ENCODE assay signal across 10 cellular contexts in genomic region chr11:78560826-78561484, GRCh38. TPM values are rescaled to one million over a fixed set of nuclear protein-coding genes. Genes with fewer than 3 reads are reported as not detected.
DNase-seq lines count a peak whose midpoint lies in the region; ATAC-seq and TF ChIP-seq lines count a peak whose summit lies in the region.
"Had no signal": no experiment of that assay in that cellular context is flagged by ENCODE, and none has a peak within 500 bp of the region (broad histone marks: within the 10 kb centered on the region; RNA-seq: fewer than 3 reads in every experiment).

No MANE protein-coding gene starts in this region.

- DNase-seq in NCI-H345 (lab: John Stamatoyannopoulos, UW) (peak; percentile 27), NCI-H345 treated with DMSO at 0.1 percent for 48 hours (lab: John Stamatoyannopoulos, UW; ENCODE audit: unreplicated experiment) (no peak), T-helper 17 cell (no peak), left ventricle myocardium inferior (no peak), iPS-NIHi7 (ENCODE audit: extremely low spot score) (no peak), NCI-H2029 treated with DMSO at 0.1 percent for 48 hours (lab: John Stamatoyannopoulos, UW) (no peak), OCI-M2 (lab: John Stamatoyannopoulos, UW; ENCODE audit: unreplicated experiment) (no peak)
- DNase-seq: NCI-H1105 treated with DMSO at 0.1 percent for 48 hours; stimulated activated naive CD4-positive, alpha-beta T cell treated with Interleukin-2 at 50 U/mL for 16 hours had no signal

- H3K9ac ChIP-seq in subcutaneous abdominal adipose tissue (ENCODE audit: low read length in 5 of 5) = peak overlapping the region; percentile 39 to 70 (median 51)

- peaks cover 18% of the 10 kb centered on the region for H3K36me3 ChIP-seq in left ventricle myocardium inferior
- H3K36me3 ChIP-seq in subcutaneous abdominal adipose tissue (ENCODE audit: control insufficient read depth in 5 of 5, insufficient read depth in 5 of 5, low read length in 5 of 5) = peaks cover 9 to 20% (median 14%) of the 10 kb centered on the region in 5 donors

- H3K27me3 Mint-ChIP-seq in T-helper 17 cell = no peaks in the 10 kb centered on the region

- H3K27ac ChIP-seq in left ventricle myocardium inferior (replicated peaks) (peak overlapping the region; percentile 71), subcutaneous abdominal adipose tissue (ENCODE audit: low read depth, low read length) (peak overlapping the region; percentile 97)

- no peaks in the 10 kb centered on the region for H3K9me3 ChIP-seq in T-helper 17 cell (ENCODE audit: control insufficient read depth, low read length, poor library complexity, severe bottlenecking)
- H3K9me3 ChIP-seq in left ventricle myocardium inferior (replicated peaks) = no peaks in the 10 kb centered on the region
- H3K9me3 ChIP-seq in subcutaneous abdominal adipose tissue (ENCODE audit: control insufficient read depth in 5 of 5, low read length in 5 of 5) = no peaks in the 10 kb centered on the region

- H3K4me1 Mint-ChIP-seq in T-helper 17 cell = peaks cover 27% of the 10 kb centered on the region

- no peak for ATAC-seq in T-helper 17 cell

- peaks cover 7% of the 10 kb centered on the region for H3K36me3 Mint-ChIP-seq in T-helper 17 cell (ENCODE audit: low read depth)

- no peaks in the 10 kb centered on the region for H3K27me3 ChIP-seq in left ventricle myocardium inferior (ENCODE audit: low read depth)
- H3K27me3 ChIP-seq in subcutaneous abdominal adipose tissue (ENCODE audit: control insufficient read depth in 5 of 5, insufficient read depth in 4 of 5, low read length in 5 of 5) = no peaks in the 10 kb centered on the region

- intact Hi-C loops in left ventricle myocardium inferior (cut with micrococcal nuclease) = loop anchor here (10.0 kb wide), 2 partner anchors 146 to 336 kb away; partner anchors contain the start of gene GAB2

- H3K4me3 ChIP-seq in left ventricle myocardium inferior (peak overlapping the region; percentile 36), subcutaneous abdominal adipose tissue (ENCODE audit: low read depth in 1 of 5, low read length in 5 of 5) (peak overlapping the region in 4 of 5 donors; percentile 9 to 32 (median 30))

- TF ChIP-seq CTCF in left ventricle myocardium inferior (IDR thresholded peaks at IDR 0.05; ENCODE audit: borderline replicate concordance) = no peak

- H3K27ac Mint-ChIP-seq in T-helper 17 cell = peak overlapping the region; percentile 75

- H3K4me3 Mint-ChIP-seq in T-helper 17 cell = peak overlapping the region; percentile 39

- H3K4me1 ChIP-seq in left ventricle myocardium inferior (peaks cover 40% of the 10 kb centered on the region), subcutaneous abdominal adipose tissue (ENCODE audit: control insufficient read depth in 5 of 5, insufficient read depth in 5 of 5, low read length in 5 of 5) (peaks cover 3 to 32% (median 30%) of the 10 kb centered on the region in 5 donors)

RNA-seq across cellular contexts. Expression of gene NARS2, which starts 13.7 kb away (rescaled TPM):
- total RNA-seq in T-helper 17 cell = 10 to 100 TPM in 1 of 2 donors, 1 to 10 TPM in 1; 6.6 to 10.7 TPM
- total RNA-seq in left ventricle myocardium inferior = 17.5 TPM
